ENCODE assay signal across 25 cellular contexts in genomic region chr1:5466487-5466886, GRCh38.
"Had no signal": no experiment of that assay in that cellular context is flagged by ENCODE, and none has a peak within 500 bp of the region (broad histone marks: within the 10 kb centered on the region; RNA-seq: fewer than 3 reads in every experiment).

No MANE protein-coding gene starts in this region.

- ATAC-seq: effector memory CD8-positive, alpha-beta T cell; gastroesophageal sphincter; left cardiac atrium; left ventricle myocardium superior; psoas muscle; right lobe of liver; stimulated activated effector memory CD8-positive, alpha-beta T cell treated with anti-CD3 and anti-CD28 coated beads, Interleukin-12 subunit alpha, Interleukin-12 subunit beta, amount 100 ng/mL, for 72 hours; upper lobe of right lung had no signal

- H3K4me1 Mint-ChIP-seq: naive B cell, nephron progenitor cell had no signal

- H3K36me3 ChIP-seq: esophagus squamous epithelium, gastroesophageal sphincter, right lobe of liver, tibial nerve, upper lobe of right lung, vagina had no signal

- H3K9me3 Mint-ChIP-seq: dendritic cell treated with granulocyte-macrophage colony-stimulating factor and Interleukin-4, amounts not matched to agents 40 ng/mL and 50 ng/mL, for 4 days had no signal

- H3K9me3 ChIP-seq: psoas muscle, right lobe of liver, testis, upper lobe of right lung, vagina had no signal

- H3K27ac Mint-ChIP-seq: dendritic cell treated with granulocyte-macrophage colony-stimulating factor and Interleukin-4, amounts not matched to agents 40 ng/mL and 50 ng/mL, for 4 days; effector memory CD8-positive, alpha-beta T cell; naive B cell; stimulated activated effector memory CD8-positive, alpha-beta T cell treated with anti-CD3 and anti-CD28 coated beads, Interleukin-12 subunit alpha, Interleukin-12 subunit beta, amount 100 ng/mL, for 72 hours; stimulated activated naive CD8-positive, alpha-beta T cell treated with anti-CD3 and anti-CD28 coated beads, Interleukin-15, Interleukin-2, amounts not matched to agents 100 ng/mL and 50 ng/mL, for 24 hours had no signal

- DNase-seq: effector memory CD8-positive, alpha-beta T cell; esophagus squamous epithelium; foreskin fibroblast; kidney; left cardiac atrium; left ventricle myocardium superior; mesenchymal stem cell; naive B cell; nephron progenitor cell; psoas muscle; retina; right lobe of liver; stimulated activated CD4-positive, alpha-beta T cell treated with anti-CD3 and anti-CD28 coated beads, Interleukin-4, amount 100 ng/mL, for 1 hour; stimulated activated CD8-positive, alpha-beta memory T cell treated with anti-CD3 and anti-CD28 coated beads, Interleukin-4, amount 100 ng/mL, for 48 hours; testis; upper lobe of right lung had no signal

- H3K27me3 ChIP-seq: hepatocyte, right lobe of liver, testis, tibial nerve, upper lobe of right lung, vagina had no signal

- H3K4me1 ChIP-seq: esophagus squamous epithelium, gastroesophageal sphincter, psoas muscle, right lobe of liver, testis, tibial nerve, upper lobe of right lung, vagina had no signal

- H3K79me2 ChIP-seq: hepatocyte had no signal

- H3K4me2 ChIP-seq: hepatocyte had no signal

- H3K27me3 Mint-ChIP-seq: stimulated activated naive CD8-positive, alpha-beta T cell treated with anti-CD3 and anti-CD28 coated beads, Interleukin-15, Interleukin-2, amounts not matched to agents 100 ng/mL and 50 ng/mL, for 24 hours had no signal

- H2AFZ ChIP-seq: hepatocyte had no signal

- H3K27ac ChIP-seq: epithelial cell of prostate, esophagus squamous epithelium, gastroesophageal sphincter, hepatocyte, psoas muscle, right lobe of liver, testis, tibial nerve, upper lobe of right lung, vagina had no signal

- H3K4me3 Mint-ChIP-seq: dendritic cell treated with granulocyte-macrophage colony-stimulating factor and Interleukin-4, amounts not matched to agents 40 ng/mL and 50 ng/mL, for 4 days; effector memory CD8-positive, alpha-beta T cell; naive B cell; nephron progenitor cell; stimulated activated effector memory CD8-positive, alpha-beta T cell treated with anti-CD3 and anti-CD28 coated beads, Interleukin-12 subunit alpha, Interleukin-12 subunit beta, amount 100 ng/mL, for 72 hours; stimulated activated naive CD8-positive, alpha-beta T cell treated with anti-CD3 and anti-CD28 coated beads, Interleukin-15, Interleukin-2, amounts not matched to agents 100 ng/mL and 50 ng/mL, for 24 hours had no signal

- H3K4me3 ChIP-seq: esophagus squamous epithelium, gastroesophageal sphincter, hepatocyte, lung, psoas muscle, right lobe of liver, testis, tibial nerve, upper lobe of right lung, vagina had no signal

- FAIRE-seq: kidney had no signal
